ENCODE assay signal across 1 cellular context in genomic region chr11:3877252-3878035, GRCh38.
TF ChIP-seq lines count a peak whose summit lies in the region.

No MANE protein-coding gene starts in this region.

TF ChIP-seq in IMR-90, 13 proteins besides CTCF, POLR2A, EP300 and RAD21:
- no peak for TF ChIP-seq NFE2L2 (IDR thresholded peaks at IDR 0.05; ENCODE audit: low read depth, low read length)
- no peak for TF ChIP-seq CHD1 (IDR thresholded peaks at IDR 0.05; ENCODE audit: low read depth, low read length)
- TF ChIP-seq RFX5 (IDR thresholded peaks at IDR 0.05; ENCODE audit: low read depth, low read length), result no peak
- no peak for TF ChIP-seq RCOR1 (IDR thresholded peaks at IDR 0.05; ENCODE audit: insufficient replicate concordance, low read length)
- no peak for TF ChIP-seq MAZ (IDR thresholded peaks at IDR 0.05; ENCODE audit: borderline replicate concordance, low read depth, low read length)
- TF ChIP-seq BHLHE40 (IDR thresholded peaks at IDR 0.05; ENCODE audit: low read depth, low read length), result no peak
- no peak for TF ChIP-seq MAFK (IDR thresholded peaks at IDR 0.05; ENCODE audit: low read depth, low read length)
- TF ChIP-seq MXI1 (IDR thresholded peaks at IDR 0.05; ENCODE audit: borderline replicate concordance, low read depth, low read length), result no peak
- no peak for TF ChIP-seq ELK1 (IDR thresholded peaks at IDR 0.05; ENCODE audit: borderline replicate concordance, low read depth, low read length)
- no peak for TF ChIP-seq CEBPB (IDR thresholded peaks at IDR 0.05; ENCODE audit: low read depth, low read length)
- TF ChIP-seq FOS (IDR thresholded peaks at IDR 0.05; ENCODE audit: low read depth, low read length), result no peak
- TF ChIP-seq, protein P1, sequence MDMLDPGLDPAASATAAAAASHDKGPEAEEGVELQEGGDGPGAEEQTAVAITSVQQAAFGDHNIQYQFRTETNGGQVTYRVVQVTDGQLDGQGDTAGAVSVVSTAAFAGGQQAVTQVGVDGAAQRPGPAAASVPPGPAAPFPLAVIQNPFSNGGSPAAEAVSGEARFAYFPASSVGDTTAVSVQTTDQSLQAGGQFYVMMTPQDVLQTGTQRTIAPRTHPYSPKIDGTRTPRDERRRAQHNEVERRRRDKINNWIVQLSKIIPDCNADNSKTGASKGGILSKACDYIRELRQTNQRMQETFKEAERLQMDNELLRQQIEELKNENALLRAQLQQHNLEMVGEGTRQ (IDR thresholded peaks at IDR 0.05; ENCODE audit: low read depth, low read length), result no peak
- TF ChIP-seq SMC3 (IDR thresholded peaks at IDR 0.05; ENCODE audit: low read depth, low read length), result no peak
